In the genomic region with DNA sequence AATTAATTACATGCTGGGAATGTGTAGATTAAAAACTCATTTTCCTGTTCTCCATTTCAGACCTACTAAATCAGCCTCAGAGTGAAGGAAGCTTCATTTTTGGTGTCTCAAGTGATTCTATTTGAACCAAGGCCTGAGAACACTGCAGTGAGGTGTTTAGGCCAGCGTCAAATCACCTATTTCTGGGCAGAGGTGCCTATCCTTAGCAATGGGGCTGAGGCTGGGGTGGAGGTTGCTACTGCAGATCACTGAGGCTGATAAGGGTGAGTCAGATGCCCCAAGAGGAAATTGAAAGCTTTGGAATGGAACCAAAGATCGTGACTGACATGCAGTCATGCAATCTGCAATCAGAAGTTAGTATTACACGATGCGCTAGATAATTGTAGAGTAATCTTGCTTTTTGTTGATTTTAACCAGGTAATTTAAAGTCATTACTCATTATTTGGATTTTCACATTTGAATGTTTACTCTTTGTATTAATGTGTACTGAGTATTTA, we compare ENCODE assay signal across 8 cellular contexts. TPM values are rescaled to one million over a fixed set of nuclear protein-coding genes. Genes with fewer than 3 reads are reported as not detected.
DNase-seq lines count a peak whose midpoint lies in the region; ATAC-seq and TF ChIP-seq lines count a peak whose summit lies in the region.

No MANE protein-coding gene starts in this region.

- H3K36me3 ChIP-seq in rectal smooth muscle tissue (ENCODE audit: control insufficient read depth, insufficient read depth, low read length) (no peaks in the 10 kb centered on the region), OCI-LY7 (ENCODE audit: insufficient read depth, low read length) (no peaks in the 10 kb centered on the region)

- H3K9me2 ChIP-seq in OCI-LY7 (ENCODE audit: insufficient read depth, low read length): no peaks in the 10 kb centered on the region

- POLR2A ChIA-PET in activated CD8-positive, alpha-beta T cell treated with anti-CD3 and anti-CD28 coated beads, Interleukin-2, amount 10 ng/mL, durations not matched to agents 7 days and 5 days (lab: Charles Lee): interaction anchor here (1.5 kb wide), 1 partner anchor 68 kb away, joined by 4 read pairs; no protein-coding TSS in a partner anchor
- POLR2A ChIA-PET in OCI-LY7 (lab: Charles Lee): interaction anchor here (0.6 to 1.1 kb wide), 4 partner anchors 23 to 1270 kb away, joined by 3 to 7 read pairs (median 4); no protein-coding TSS in a partner anchor

- DNase-seq in EH (ENCODE audit: low read depth) (peak; percentile 96), NCI-H748 (lab: John Stamatoyannopoulos, UW; ENCODE audit: unreplicated experiment) (peak; percentile 97), erythroblast (lab: John Stamatoyannopoulos, UW) (peak; percentile 55 to 73), OCI-LY7 (ENCODE audit: low spot score) (no peak)
- DNase-seq in activated CD8-positive, alpha-beta T cell treated with anti-CD3 and anti-CD28 coated beads, Interleukin-2, amount 10 ng/mL, durations not matched to agents 7 days and 5 days: peak; percentile 74

- H3K9me3 ChIP-seq in OCI-LY7 (ENCODE audit: low read length): no peaks in the 10 kb centered on the region

- no peaks in the 10 kb centered on the region for H4K20me1 ChIP-seq in OCI-LY7 (ENCODE audit: insufficient read depth, low read length)

- peak overlapping the region; percentile 78 for H3K27ac ChIP-seq in rectal smooth muscle tissue (ENCODE audit: low read depth, low read length)
- H3K27ac ChIP-seq in OCI-LY7 (ENCODE audit: low read depth, low read length, poor library complexity, severe bottlenecking): no peak overlapping the region

- no peaks in the 10 kb centered on the region for H3K27me3 ChIP-seq in rectal smooth muscle tissue (ENCODE audit: control insufficient read depth, insufficient read depth, low read length)

- H3K27me3 Mint-ChIP-seq in activated CD8-positive, alpha-beta T cell treated with anti-CD3 and anti-CD28 coated beads, Interleukin-2, amount 10 ng/mL, durations not matched to agents 7 days and 5 days (ENCODE audit: low read depth): peaks cover 26% of the 10 kb centered on the region

- no peaks in the 10 kb centered on the region for H3K79me2 ChIP-seq in OCI-LY7 (ENCODE audit: insufficient read depth, low read depth, low read length)

- no peak for TF ChIP-seq CTCF in OCI-LY7 (conservative IDR thresholded peaks at IDR 0.05; ENCODE audit: low read length)

- H3K36me3 Mint-ChIP-seq in activated CD8-positive, alpha-beta T cell treated with anti-CD3 and anti-CD28 coated beads, Interleukin-2, amount 10 ng/mL, durations not matched to agents 7 days and 5 days (ENCODE audit: low read depth): peaks cover 4% of the 10 kb centered on the region

- no peak overlapping the region for H3K9ac ChIP-seq in rectal smooth muscle tissue (ENCODE audit: low read length)

- BruUV-seq in OCI-LY7 (replicated peaks; lab: Mats Ljungman, UMichigan): no TSS peak

- H2AFZ ChIP-seq in OCI-LY7 (ENCODE audit: low read length): no peak overlapping the region

- intact Hi-C loops in OCI-LY7 (cut with micrococcal nuclease; ENCODE audit: unreplicated experiment): no loop called here

- no peak for TF ChIP-seq POLR2A in erythroblast (IDR thresholded peaks at IDR 0.05; ENCODE audit: low read length)

- H3K27ac Mint-ChIP-seq in activated CD8-positive, alpha-beta T cell treated with anti-CD3 and anti-CD28 coated beads, Interleukin-2, amount 10 ng/mL, durations not matched to agents 7 days and 5 days: peak overlapping the region; percentile 16

- peaks cover 13% of the 10 kb centered on the region for H3K4me1 ChIP-seq in rectal smooth muscle tissue (ENCODE audit: control insufficient read depth, insufficient read depth, low read length)
- H3K4me1 ChIP-seq in OCI-LY7 (ENCODE audit: insufficient read depth, low read length, poor library complexity, severe bottlenecking): no peaks in the 10 kb centered on the region

- H3K4me2 ChIP-seq in OCI-LY7 (ENCODE audit: low read length): no peak overlapping the region

- ATAC-seq in activated CD8-positive, alpha-beta T cell treated with anti-CD3 and anti-CD28 coated beads, Interleukin-2, amount 10 ng/mL, durations not matched to agents 7 days and 5 days: peak; percentile 78
- no peak for ATAC-seq in HG02840 (IDR thresholded peaks at IDR 0.05; ENCODE audit: low FRiP score, unreplicated experiment)
- ATAC-seq in GM21515 (IDR thresholded peaks at IDR 0.05; ENCODE audit: unreplicated experiment): no peak

- no peaks in the 10 kb centered on the region for H3K9me3 Mint-ChIP-seq in activated CD8-positive, alpha-beta T cell treated with anti-CD3 and anti-CD28 coated beads, Interleukin-2, amount 10 ng/mL, durations not matched to agents 7 days and 5 days (ENCODE audit: insufficient read depth)

- peaks cover 42% of the 10 kb centered on the region for H3K4me1 Mint-ChIP-seq in activated CD8-positive, alpha-beta T cell treated with anti-CD3 and anti-CD28 coated beads, Interleukin-2, amount 10 ng/mL, durations not matched to agents 7 days and 5 days (ENCODE audit: low read depth)

- CTCF ChIA-PET in activated CD8-positive, alpha-beta T cell treated with anti-CD3 and anti-CD28 coated beads, Interleukin-2, amount 10 ng/mL, durations not matched to agents 7 days and 5 days (lab: Charles Lee): interaction anchor here (0.9 to 5.3 kb wide), 6 partner anchors 11 to 139 kb away, joined by 3 to 42 read pairs (median 6); a partner anchor contains a TSS
- CTCF ChIA-PET in OCI-LY7 (lab: Charles Lee; ENCODE audit: unreplicated experiment): no interaction called here

- H3K4me3 ChIP-seq in rectal smooth muscle tissue (ENCODE audit: low read length) (no peak overlapping the region), OCI-LY7 (ENCODE audit: low read depth, low read length, poor library complexity, severe bottlenecking) (no peak overlapping the region)

- H3K4me3 Mint-ChIP-seq in activated CD8-positive, alpha-beta T cell treated with anti-CD3 and anti-CD28 coated beads, Interleukin-2, amount 10 ng/mL, durations not matched to agents 7 days and 5 days: no peak overlapping the region

RNA-seq across cellular contexts. Expression of a gene that starts 4.4 kb away (rescaled TPM):
- total RNA-seq in activated CD8-positive, alpha-beta T cell treated with anti-CD3 and anti-CD28 coated beads, Interleukin-2, amount 10 ng/mL, durations not matched to agents 7 days and 5 days: 10 to 100 TPM; 88.7 to 98.5 TPM
- total RNA-seq in OCI-LY7 (2014; rRNA removed; shearing (Covaris generic)): 132 and 140 TPM in 2 replicates
- 108 and 117 TPM in 2 replicates for total RNA-seq in OCI-LY7 (2022)
